ENCODE assay signal across 1 cellular context in the genomic region with DNA sequence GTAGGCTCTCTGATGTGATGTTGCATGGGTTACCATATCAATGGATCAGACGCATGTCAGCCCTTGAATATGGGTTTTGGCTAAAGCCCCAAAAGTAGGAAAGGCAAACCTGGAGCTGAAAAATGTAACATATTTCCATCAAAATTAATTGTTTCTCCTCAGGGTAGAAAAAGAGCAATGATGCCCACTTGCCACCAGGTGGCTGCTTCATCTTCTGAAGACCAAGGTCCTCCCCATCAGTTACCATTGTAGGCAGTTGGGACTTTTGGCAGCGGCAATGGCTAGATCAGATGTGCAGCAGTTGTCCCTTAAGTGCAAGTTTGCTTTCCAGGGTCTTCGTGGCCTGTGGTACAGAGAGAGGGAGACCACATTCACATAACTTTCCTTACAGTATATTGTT.
TF ChIP-seq lines count a peak whose summit lies in the region.

No MANE protein-coding gene starts in this region.

TF ChIP-seq in GM23338, 12 proteins besides CTCF, POLR2A, EP300 and RAD21 (continued from another document):
- TF ChIP-seq, protein P1, sequence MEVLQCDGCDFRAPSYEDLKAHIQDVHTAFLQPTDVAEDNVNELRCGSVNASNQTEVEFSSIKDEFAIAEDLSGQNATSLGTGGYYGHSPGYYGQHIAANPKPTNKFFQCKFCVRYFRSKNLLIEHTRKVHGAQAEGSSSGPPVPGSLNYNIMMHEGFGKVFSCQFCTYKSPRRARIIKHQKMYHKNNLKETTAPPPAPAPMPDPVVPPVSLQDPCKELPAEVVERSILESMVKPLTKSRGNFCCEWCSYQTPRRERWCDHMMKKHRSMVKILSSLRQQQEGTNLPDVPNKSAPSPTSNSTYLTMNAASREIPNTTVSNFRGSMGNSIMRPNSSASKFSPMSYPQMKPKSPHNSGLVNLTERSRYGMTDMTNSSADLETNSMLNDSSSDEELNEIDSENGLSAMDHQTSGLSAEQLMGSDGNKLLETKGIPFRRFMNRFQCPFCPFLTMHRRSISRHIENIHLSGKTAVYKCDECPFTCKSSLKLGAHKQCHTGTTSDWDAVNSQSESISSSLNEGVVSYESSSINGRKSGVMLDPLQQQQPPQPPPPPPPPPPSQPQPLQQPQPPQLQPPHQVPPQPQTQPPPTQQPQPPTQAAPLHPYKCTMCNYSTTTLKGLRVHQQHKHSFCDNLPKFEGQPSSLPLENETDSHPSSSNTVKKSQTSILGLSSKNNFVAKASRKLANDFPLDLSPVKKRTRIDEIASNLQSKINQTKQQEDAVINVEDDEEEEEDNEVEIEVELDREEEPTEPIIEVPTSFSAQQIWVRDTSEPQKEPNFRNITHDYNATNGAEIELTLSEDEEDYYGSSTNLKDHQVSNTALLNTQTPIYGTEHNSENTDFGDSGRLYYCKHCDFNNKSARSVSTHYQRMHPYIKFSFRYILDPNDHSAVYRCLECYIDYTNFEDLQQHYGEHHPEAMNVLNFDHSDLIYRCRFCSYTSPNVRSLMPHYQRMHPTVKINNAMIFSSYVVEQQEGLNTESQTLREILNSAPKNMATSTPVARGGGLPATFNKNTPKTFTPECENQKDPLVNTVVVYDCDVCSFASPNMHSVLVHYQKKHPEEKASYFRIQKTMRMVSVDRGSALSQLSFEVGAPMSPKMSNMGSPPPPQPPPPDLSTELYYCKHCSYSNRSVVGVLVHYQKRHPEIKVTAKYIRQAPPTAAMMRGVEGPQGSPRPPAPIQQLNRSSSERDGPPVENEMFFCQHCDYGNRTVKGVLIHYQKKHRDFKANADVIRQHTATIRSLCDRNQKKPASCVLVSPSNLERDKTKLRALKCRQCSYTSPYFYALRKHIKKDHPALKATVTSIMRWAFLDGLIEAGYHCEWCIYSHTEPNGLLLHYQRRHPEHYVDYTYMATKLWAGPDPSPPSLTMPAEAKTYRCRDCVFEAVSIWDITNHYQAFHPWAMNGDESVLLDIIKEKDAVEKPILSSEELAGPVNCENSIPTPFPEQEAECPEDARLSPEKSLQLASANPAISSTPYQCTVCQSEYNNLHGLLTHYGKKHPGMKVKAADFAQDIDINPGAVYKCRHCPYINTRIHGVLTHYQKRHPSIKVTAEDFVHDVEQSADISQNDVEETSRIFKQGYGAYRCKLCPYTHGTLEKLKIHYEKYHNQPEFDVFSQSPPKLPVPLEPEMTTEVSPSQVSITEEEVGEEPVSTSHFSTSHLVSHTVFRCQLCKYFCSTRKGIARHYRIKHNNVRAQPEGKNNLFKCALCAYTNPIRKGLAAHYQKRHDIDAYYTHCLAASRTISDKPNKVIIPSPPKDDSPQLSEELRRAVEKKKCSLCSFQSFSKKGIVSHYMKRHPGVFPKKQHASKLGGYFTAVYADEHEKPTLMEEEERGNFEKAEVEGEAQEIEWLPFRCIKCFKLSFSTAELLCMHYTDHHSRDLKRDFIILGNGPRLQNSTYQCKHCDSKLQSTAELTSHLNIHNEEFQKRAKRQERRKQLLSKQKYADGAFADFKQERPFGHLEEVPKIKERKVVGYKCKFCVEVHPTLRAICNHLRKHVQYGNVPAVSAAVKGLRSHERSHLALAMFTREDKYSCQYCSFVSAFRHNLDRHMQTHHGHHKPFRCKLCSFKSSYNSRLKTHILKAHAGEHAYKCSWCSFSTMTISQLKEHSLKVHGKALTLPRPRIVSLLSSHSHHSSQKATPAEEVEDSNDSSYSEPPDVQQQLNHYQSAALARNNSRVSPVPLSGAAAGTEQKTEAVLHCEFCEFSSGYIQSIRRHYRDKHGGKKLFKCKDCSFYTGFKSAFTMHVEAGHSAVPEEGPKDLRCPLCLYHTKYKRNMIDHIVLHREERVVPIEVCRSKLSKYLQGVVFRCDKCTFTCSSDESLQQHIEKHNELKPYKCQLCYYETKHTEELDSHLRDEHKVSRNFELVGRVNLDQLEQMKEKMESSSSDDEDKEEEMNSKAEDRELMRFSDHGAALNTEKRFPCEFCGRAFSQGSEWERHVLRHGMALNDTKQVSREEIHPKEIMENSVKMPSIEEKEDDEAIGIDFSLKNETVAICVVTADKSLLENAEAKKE (CRISPR knock-in tag; IDR thresholded peaks at IDR 0.05) = peak; percentile 72; the same call in 1 of the 2 replicates
